Comparison of ENCODE assay signal across 9 cellular contexts in genomic region chr1:93591291-93591832, GRCh38.
DNase-seq lines count a peak whose midpoint lies in the region; ATAC-seq and TF ChIP-seq lines count a peak whose summit lies in the region.
"Had no signal": no experiment of that assay in that cellular context is flagged by ENCODE, and none has a peak within 500 bp of the region (broad histone marks: within the 10 kb centered on the region; RNA-seq: fewer than 3 reads in every experiment).

No MANE protein-coding gene starts in this region.

- peak; percentile 30 for ATAC-seq in GM19372 (IDR thresholded peaks at IDR 0.05; ENCODE audit: low read depth, unreplicated experiment)
- ATAC-seq in HG03139 (IDR thresholded peaks at IDR 0.05; ENCODE audit: unreplicated experiment), result peak; percentile 13
- ATAC-seq in stimulated activated memory B cell treated with anti-CD40 and anti-IgM and Interleukin-4, amounts not matched to agents 10 μg/mL and 1 μg/mL and 100 μg/mL, for 72 hours, result no peak
- ATAC-seq in HG03280 (IDR thresholded peaks at IDR 0.05; ENCODE audit: unreplicated experiment), result no peak

- H3K9me3 Mint-ChIP-seq in stimulated activated memory B cell treated with anti-CD40 and anti-IgM and Interleukin-4, amounts not matched to agents 10 μg/mL and 1 μg/mL and 100 μg/mL, for 72 hours, result no peaks in the 10 kb centered on the region
- H3K9me3 Mint-ChIP-seq: stimulated activated effector memory CD8-positive, alpha-beta T cell treated with anti-CD3 and anti-CD28 coated beads, Interleukin-12 subunit alpha, Interleukin-12 subunit beta, amount 100 ng/mL, for 72 hours had no signal

- no peaks in the 10 kb centered on the region for H3K36me3 ChIP-seq in colonic mucosa

- H3K27ac Mint-ChIP-seq in stimulated activated memory B cell treated with anti-CD40 and anti-IgM and Interleukin-4, amounts not matched to agents 10 μg/mL and 1 μg/mL and 100 μg/mL, for 72 hours, result peak overlapping the region; percentile 80
- H3K27ac Mint-ChIP-seq: stimulated activated effector memory CD8-positive, alpha-beta T cell treated with anti-CD3 and anti-CD28 coated beads, Interleukin-12 subunit alpha, Interleukin-12 subunit beta, amount 100 ng/mL, for 72 hours had no signal

- no peak for TF ChIP-seq CTCF in colonic mucosa (IDR thresholded peaks at IDR 0.05)

- no peaks in the 10 kb centered on the region for H3K27me3 Mint-ChIP-seq in stimulated activated memory B cell treated with anti-CD40 and anti-IgM and Interleukin-4, amounts not matched to agents 10 μg/mL and 1 μg/mL and 100 μg/mL, for 72 hours

- peak overlapping the region; percentile 92 for H3K27ac ChIP-seq in colonic mucosa

- intact Hi-C loops in colonic mucosa (cut with DNase I), result no loop called here

- H3K4me3 ChIP-seq in colonic mucosa, result peak overlapping the region; percentile 33

- no peaks in the 10 kb centered on the region for H3K9me3 ChIP-seq in colonic mucosa

- H3K27me3 ChIP-seq in colonic mucosa, result no peaks in the 10 kb centered on the region

- H3K36me3 Mint-ChIP-seq in stimulated activated memory B cell treated with anti-CD40 and anti-IgM and Interleukin-4, amounts not matched to agents 10 μg/mL and 1 μg/mL and 100 μg/mL, for 72 hours, result peaks cover 71% of the 10 kb centered on the region
- H3K36me3 Mint-ChIP-seq: stimulated activated effector memory CD8-positive, alpha-beta T cell treated with anti-CD3 and anti-CD28 coated beads, Interleukin-12 subunit alpha, Interleukin-12 subunit beta, amount 100 ng/mL, for 72 hours had no signal

- H3K9ac ChIP-seq in colonic mucosa (ENCODE audit: low read depth in 2 of 2, low read length in 2 of 2), result peak overlapping the region in 1 of 2 donors; percentile 89

- DNase-seq in colonic mucosa (no peak), NCI-H82 treated with DMSO at 0.1 percent for 48 hours (lab: John Stamatoyannopoulos, UW; ENCODE audit: unreplicated experiment) (no peak), NCI-H146 (lab: John Stamatoyannopoulos, UW) (no peak)
- DNase-seq: activated T-cell treated with anti-CD3 and anti-CD28 coated beads, Interleukin-2, amount 50 U/mL, for 1 hour had no signal

- H3K4me1 ChIP-seq in colonic mucosa, result no peaks in the 10 kb centered on the region

- peaks cover 25% of the 10 kb centered on the region for H3K4me1 Mint-ChIP-seq in stimulated activated memory B cell treated with anti-CD40 and anti-IgM and Interleukin-4, amounts not matched to agents 10 μg/mL and 1 μg/mL and 100 μg/mL, for 72 hours

- peak overlapping the region; percentile 62 for H3K4me3 Mint-ChIP-seq in stimulated activated memory B cell treated with anti-CD40 and anti-IgM and Interleukin-4, amounts not matched to agents 10 μg/mL and 1 μg/mL and 100 μg/mL, for 72 hours
- H3K4me3 Mint-ChIP-seq: stimulated activated effector memory CD8-positive, alpha-beta T cell treated with anti-CD3 and anti-CD28 coated beads, Interleukin-12 subunit alpha, Interleukin-12 subunit beta, amount 100 ng/mL, for 72 hours had no signal

Comparison
In these comparisons a context has a peak if more than half of its experiments do, and no peak if none do; other contexts are left out.
1. ATAC-seq: peak in GM19372 (single experiment) and HG03139 (single experiment); none in stimulated activated memory B cell treated with anti-CD40 and anti-IgM and Interleukin-4, amounts not matched to agents 10 μg/mL and 1 μg/mL and 100 μg/mL, for 72 hours (single experiment) and HG03280 (single experiment).